Comparison of ENCODE assay signal across 9 cellular contexts in genomic region chr19:508204-509150, GRCh38. TPM values are rescaled to one million over a fixed set of nuclear protein-coding genes. Genes with fewer than 3 reads are reported as not detected.
DNase-seq lines count a peak whose midpoint lies in the region; ATAC-seq and TF ChIP-seq lines count a peak whose summit lies in the region.
"Had no signal": no experiment of that assay in that cellular context is flagged by ENCODE, and none has a peak within 500 bp of the region (broad histone marks: within the 10 kb centered on the region; RNA-seq: fewer than 3 reads in every experiment).

No MANE protein-coding gene starts in this region.

- in situ Hi-C loops in astrocyte of the spinal cord (cut with HindIII; ENCODE audit: low sequenced_read_pairs) (no loop called here), ACHN (cut with HindIII; ENCODE audit: low pct_ligation_motif_present, low pct_unique_long_range_greater_than_20kb, low sequenced_read_pairs) (no loop called here)

- DNase-seq in activated naive CD4-positive, alpha-beta T cell treated with anti-CD3 and anti-CD28 coated beads for 36 hours: no peak
- DNase-seq in activated naive CD4-positive, alpha-beta T cell treated with anti-CD3 and anti-CD28 coated beads, Interleukin-2, amount 50 U/mL, for 16 hours: no peak
- DNase-seq in astrocyte of the spinal cord (ENCODE audit: low read depth, low spot score): no peak
- DNase-seq in memory B cell (ENCODE audit: low spot score in 2 of 2): no peak
- DNase-seq in type B pancreatic cell (ENCODE audit: extremely low spot score, unreplicated experiment): no peak
- DNase-seq in iPS-NIHi7 (ENCODE audit: extremely low spot score): no peak
- DNase-seq in stimulated activated CD4-positive, alpha-beta T cell treated with anti-CD3 and anti-CD28 coated beads, Interleukin-4, amount 100 ng/mL, for 4 hours: no peak
- DNase-seq in ACHN: no peak

- H3K9me3 Mint-ChIP-seq in activated naive CD4-positive, alpha-beta T cell treated with anti-CD3 and anti-CD28 coated beads for 36 hours: no peaks in the 10 kb centered on the region
- H3K9me3 Mint-ChIP-seq in memory B cell (no peaks in the 10 kb centered on the region), type B pancreatic cell (no peaks in the 10 kb centered on the region)

- ATAC-seq in memory B cell (ENCODE audit: low read depth): no peak

- H3K27me3 Mint-ChIP-seq in activated naive CD4-positive, alpha-beta T cell treated with anti-CD3 and anti-CD28 coated beads for 36 hours (ENCODE audit: low read depth): no peaks in the 10 kb centered on the region
- H3K27me3 Mint-ChIP-seq in memory B cell: no peaks in the 10 kb centered on the region
- no peaks in the 10 kb centered on the region for H3K27me3 Mint-ChIP-seq in type B pancreatic cell

- H3K4me3 Mint-ChIP-seq in activated naive CD4-positive, alpha-beta T cell treated with anti-CD3 and anti-CD28 coated beads for 36 hours: peak overlapping the region; percentile 83
- H3K4me3 Mint-ChIP-seq in memory B cell (peak overlapping the region; percentile 99), type B pancreatic cell (peak overlapping the region; percentile 93)

- no peaks in the 10 kb centered on the region for H3K36me3 Mint-ChIP-seq in activated naive CD4-positive, alpha-beta T cell treated with anti-CD3 and anti-CD28 coated beads for 36 hours (ENCODE audit: low read depth)
- H3K36me3 Mint-ChIP-seq in memory B cell (no peaks in the 10 kb centered on the region), type B pancreatic cell (no peaks in the 10 kb centered on the region)

- CTCF ChIA-PET in activated naive CD4-positive, alpha-beta T cell treated with anti-CD3 and anti-CD28 coated beads for 36 hours (lab: Charles Lee): interaction anchor here (0.8 kb wide), 1 partner anchor 13 kb away, joined by 3 read pairs; no protein-coding TSS in a partner anchor

- H3K27ac Mint-ChIP-seq in activated naive CD4-positive, alpha-beta T cell treated with anti-CD3 and anti-CD28 coated beads for 36 hours: peak overlapping the region; percentile 90
- H3K27ac Mint-ChIP-seq in memory B cell (peak overlapping the region; percentile 97), type B pancreatic cell (peak overlapping the region; percentile 91)

- intact Hi-C loops in activated naive CD4-positive, alpha-beta T cell treated with anti-CD3 and anti-CD28 coated beads for 36 hours (cut with micrococcal nuclease): no loop called here

- H3K4me1 Mint-ChIP-seq in activated naive CD4-positive, alpha-beta T cell treated with anti-CD3 and anti-CD28 coated beads for 36 hours (ENCODE audit: low read depth): peaks cover 38% of the 10 kb centered on the region
- H3K4me1 Mint-ChIP-seq in memory B cell (peaks cover 18% of the 10 kb centered on the region), type B pancreatic cell (ENCODE audit: unreplicated experiment) (peaks cover 16% of the 10 kb centered on the region)

- TF ChIP-seq CTCF in astrocyte of the spinal cord (IDR thresholded peaks at IDR 0.05; ENCODE audit: low read depth, low read length): no peak
- no peak for TF ChIP-seq CTCF in type B pancreatic cell (conservative IDR thresholded peaks at IDR 0.05)

- H3K4me3 ChIP-seq in astrocyte of the spinal cord (ENCODE audit: low read depth, low read length): peak overlapping the region; percentile 77

RNA-seq across cellular contexts. Expression of gene TPGS1, which starts 1.2 kb away (rescaled TPM):
- total RNA-seq in activated naive CD4-positive, alpha-beta T cell treated with anti-CD3 and anti-CD28 coated beads for 36 hours: 1 to 10 TPM; 4.2 to 5.1 TPM
- total RNA-seq in type B pancreatic cell (ENCODE audit: low replicate concordance): 18.0 and 26.1 TPM in 2 replicates

RNA-seq across cellular contexts. Expression of gene MADCAM1, which starts 12.2 kb away (rescaled TPM):
- total RNA-seq in activated naive CD4-positive, alpha-beta T cell treated with anti-CD3 and anti-CD28 coated beads for 36 hours: under 1 TPM; 0.24 to 0.37 TPM
- 0.74 and 2.7 TPM in 2 replicates for total RNA-seq in type B pancreatic cell (ENCODE audit: low replicate concordance)
- total RNA-seq: HT1080 had no signal

RNA-seq across cellular contexts. Expression of gene CDC34, which starts 23.1 kb away (rescaled TPM):
- total RNA-seq in activated naive CD4-positive, alpha-beta T cell treated with anti-CD3 and anti-CD28 coated beads for 36 hours: 10 to 100 TPM; 42.1 to 42.5 TPM
- total RNA-seq in type B pancreatic cell (ENCODE audit: low replicate concordance): 93.0 and 95.0 TPM in 2 replicates

RNA-seq across cellular contexts. Expression of gene GZMM, which starts 35.4 kb away (rescaled TPM):
- total RNA-seq in activated naive CD4-positive, alpha-beta T cell treated with anti-CD3 and anti-CD28 coated beads for 36 hours: 10 to 100 TPM; 20.7 TPM
- 0.34 TPM in 1 of 2 replicates, not detected in the other for total RNA-seq in type B pancreatic cell (ENCODE audit: low replicate concordance)
- total RNA-seq: HT1080 had no signal

RNA-seq across cellular contexts. Expression of gene SHC2, which starts 47.6 kb away (rescaled TPM):
- total RNA-seq in activated naive CD4-positive, alpha-beta T cell treated with anti-CD3 and anti-CD28 coated beads for 36 hours: not detected
- 35.4 and 40.5 TPM in 2 replicates for total RNA-seq in type B pancreatic cell (ENCODE audit: low replicate concordance)
